ENCODE assay signal across 8 cellular contexts in genomic region chr20:407953-408842, GRCh38. TPM values are rescaled to one million over a fixed set of nuclear protein-coding genes. Genes with fewer than 3 reads are reported as not detected.
A peak's percentile ranks its signal among the peaks of the same experiment; 100 is the strongest.
DNase-seq lines count a peak whose midpoint lies in the region; ATAC-seq lines count a peak whose summit lies in the region.

TSS of gene RBCK1 (plus strand) at chr20:408299. CDS start at chr20:408758, 459 bp downstream.

- peaks cover 56% of the 10 kb centered on the region for H3K4me1 Mint-ChIP-seq in activated CD8-positive, alpha-beta T cell treated with anti-CD3 and anti-CD28 coated beads, Interleukin-2, amount 10 ng/mL, durations not matched to agents 7 days and 5 days (ENCODE audit: low read depth)

- CTCF ChIA-PET in activated CD8-positive, alpha-beta T cell treated with anti-CD3 and anti-CD28 coated beads, Interleukin-2, amount 10 ng/mL, durations not matched to agents 7 days and 5 days (lab: Charles Lee), result interaction anchor here (0.8 to 2.2 kb wide), 14 partner anchors 10 to 84 kb away, joined by 3 to 15 read pairs (median 6); partner anchors contain the start of gene SOX12

- H3K27me3 Mint-ChIP-seq in activated CD8-positive, alpha-beta T cell treated with anti-CD3 and anti-CD28 coated beads, Interleukin-2, amount 10 ng/mL, durations not matched to agents 7 days and 5 days (ENCODE audit: low read depth), result no peaks in the 10 kb centered on the region

- H3K36me3 Mint-ChIP-seq in activated CD8-positive, alpha-beta T cell treated with anti-CD3 and anti-CD28 coated beads, Interleukin-2, amount 10 ng/mL, durations not matched to agents 7 days and 5 days (ENCODE audit: low read depth), result peaks cover 44% of the 10 kb centered on the region

- peak within 1 kb of the TSS; percentile 98 for H3K4me3 Mint-ChIP-seq in activated CD8-positive, alpha-beta T cell treated with anti-CD3 and anti-CD28 coated beads, Interleukin-2, amount 10 ng/mL, durations not matched to agents 7 days and 5 days

- peak within 1 kb of the TSS; percentile 98 for H3K27ac Mint-ChIP-seq in activated CD8-positive, alpha-beta T cell treated with anti-CD3 and anti-CD28 coated beads, Interleukin-2, amount 10 ng/mL, durations not matched to agents 7 days and 5 days

- DNase-seq in CD1c-positive myeloid dendritic cell (ENCODE audit: extremely low spot score) (peak; percentile 90), NCI-H82 (lab: John Stamatoyannopoulos, UW) (peak; percentile 82), lung microvascular endothelial cell (ENCODE audit: low read depth in 2 of 2) (peak; percentile 86)
- DNase-seq in activated CD8-positive, alpha-beta T cell treated with anti-CD3 and anti-CD28 coated beads, Interleukin-2, amount 10 ng/mL, durations not matched to agents 7 days and 5 days, result peak; percentile 93
- peak; percentile 85 for DNase-seq in effector CD4-positive, alpha-beta T cell
- DNase-seq in stimulated activated CD4-positive, alpha-beta T cell treated with anti-CD3 and anti-CD28 coated beads, TNF-alpha, amount 100 ng/mL, for 4 hours (ENCODE audit: low read depth in 3 of 3), result peak; percentile 82 to 87 (median 83)

- POLR2A ChIA-PET in activated CD8-positive, alpha-beta T cell treated with anti-CD3 and anti-CD28 coated beads, Interleukin-2, amount 10 ng/mL, durations not matched to agents 7 days and 5 days (lab: Charles Lee), result interaction anchor here (0.6 to 1.5 kb wide), 19 partner anchors 9 to 153 kb away, joined by 3 to 14 read pairs (median 3); partner anchors contain the start of genes CSNK2A1, SOX12 and TRIB3

- ATAC-seq in GM19395 (IDR thresholded peaks at IDR 0.05; ENCODE audit: unreplicated experiment), result peak; percentile 75
- peak; percentile 70 for ATAC-seq in HG03521 (IDR thresholded peaks at IDR 0.05; ENCODE audit: unreplicated experiment)
- ATAC-seq in activated CD8-positive, alpha-beta T cell treated with anti-CD3 and anti-CD28 coated beads, Interleukin-2, amount 10 ng/mL, durations not matched to agents 7 days and 5 days, result peak; percentile 80

- H3K9me3 Mint-ChIP-seq in activated CD8-positive, alpha-beta T cell treated with anti-CD3 and anti-CD28 coated beads, Interleukin-2, amount 10 ng/mL, durations not matched to agents 7 days and 5 days (ENCODE audit: insufficient read depth), result no peaks in the 10 kb centered on the region

RNA-seq across cellular contexts. Expression of gene RBCK1, which starts in this region (rescaled TPM):
- total RNA-seq in activated CD8-positive, alpha-beta T cell treated with anti-CD3 and anti-CD28 coated beads, Interleukin-2, amount 10 ng/mL, durations not matched to agents 7 days and 5 days, result 100 to 1,000 TPM; 135 to 149 TPM
- 46.4 and 76.6 TPM in 2 replicates for total RNA-seq in lung microvascular endothelial cell

Comparison
In these comparisons a context has a peak if more than half of its experiments do, and no peak if none do; other contexts are left out.
1. Peak in every context shown above with its lines: DNase-seq and ATAC-seq.